Comparison of ENCODE assay signal across 18 cellular contexts in genomic region chr21:42581676-42582371, GRCh38.
DNase-seq lines count a peak whose midpoint lies in the region; ATAC-seq, FAIRE-seq and TF ChIP-seq lines count a peak whose summit lies in the region.
"Had no signal": no experiment of that assay in that cellular context is flagged by ENCODE, and none has a peak within 500 bp of the region (broad histone marks: within the 10 kb centered on the region; RNA-seq: fewer than 3 reads in every experiment).

No MANE protein-coding gene starts in this region.

- peak overlapping the region; percentile 25 for H3K27ac Mint-ChIP-seq in activated naive CD8-positive, alpha-beta T cell treated with anti-CD3 and anti-CD28 coated beads for 36 hours
- H3K27ac Mint-ChIP-seq in activated naive CD8-positive, alpha-beta T cell treated with anti-CD3 and anti-CD28 coated beads, Interleukin-2, amount 50 U/mL, for 24 hours = no peak overlapping the region
- H3K27ac Mint-ChIP-seq in neural crest cell (ENCODE audit: unreplicated experiment) = peak overlapping the region; percentile 24
- peak overlapping the region; percentile 56 for H3K27ac Mint-ChIP-seq in stimulated activated naive B cell treated with anti-CD40 and anti-IgM and Interleukin-4, amounts not matched to agents 10 μg/mL and 1 μg/mL and 100 μg/mL, for 72 hours
- H3K27ac Mint-ChIP-seq: CD4-positive, CD25-positive, alpha-beta regulatory T cell; HFFc6 had no signal

- H3K27me3 ChIP-seq in H1 (replicated peaks in 1 of 4; ENCODE audit: control insufficient read depth in 3 of 4, extremely low read depth in 1 of 4, insufficient read depth in 3 of 4, low read length in 3 of 4) = no peaks in the 10 kb centered on the region
- H3K27me3 ChIP-seq: SJCRH30 had no signal

- no peak overlapping the region for H2AK5ac ChIP-seq in H1 (ENCODE audit: low read depth, low read length)

- no peaks in the 10 kb centered on the region for H4K20me1 ChIP-seq in H1 (replicated peaks in 1 of 2; ENCODE audit: control insufficient read depth in 1 of 2, insufficient read depth in 2 of 2, low read length in 2 of 2)

- TF ChIP-seq CTCF in H1 (IDR thresholded peaks at IDR 0.05; ENCODE audit: control extremely low read depth in 1 of 3, insufficient read depth in 1 of 3, low read depth in 1 of 3, low read length in 3 of 3) (no peak), neural crest cell (conservative IDR thresholded peaks at IDR 0.05) (no peak)

- no peak overlapping the region for H4K8ac ChIP-seq in H1 (ENCODE audit: extremely low read depth, insufficient read depth, low read length)

- H3K4me1 ChIP-seq in H1 (replicated peaks in 1 of 4; ENCODE audit: control insufficient read depth in 3 of 4, insufficient read depth in 4 of 4, low read length in 3 of 4) = no peaks in the 10 kb centered on the region; a peak in 1 of 7 replicates
- H3K4me1 ChIP-seq: SJCRH30 had no signal

- no peak overlapping the region for H3K4me2 ChIP-seq in H1 (ENCODE audit: insufficient read depth in 1 of 2, low read depth in 2 of 2, low read length in 2 of 2)

- TF ChIP-seq POLR2A in H1 (IDR thresholded peaks at IDR 0.05; ENCODE audit: control extremely low read depth in 1 of 2, low read depth in 2 of 2, low read length in 2 of 2) = no peak

- no peak for DNase-seq in activated naive CD8-positive, alpha-beta T cell treated with anti-CD3 and anti-CD28 coated beads for 36 hours
- no peak for DNase-seq in activated naive CD8-positive, alpha-beta T cell treated with anti-CD3 and anti-CD28 coated beads, Interleukin-2, amount 50 U/mL, for 24 hours
- DNase-seq in H1 (ENCODE audit: low read depth in 1 of 2, low spot score in 2 of 2) (no peak), neural crest cell (ENCODE audit: low read depth, low spot score) (no peak), GF-D8 (lab: John Stamatoyannopoulos, UW) (no peak), NCI-H146 (lab: John Stamatoyannopoulos, UW) (no peak)
- DNase-seq in stimulated activated naive B cell treated with anti-CD40 and anti-IgM and Interleukin-4, amounts not matched to agents 10 μg/mL and 1 μg/mL and 100 μg/mL, for 72 hours = no peak
- DNase-seq: AML-193; CD4-positive, CD25-positive, alpha-beta regulatory T cell; DMS53; GOT3; HFFc6; NCI-H1048; SJCRH30 had no signal

- no peak overlapping the region for H3K4ac ChIP-seq in H1 (replicated peaks; ENCODE audit: insufficient read length, low read depth, low read length)

- no peaks in the 10 kb centered on the region for H3K36me3 ChIP-seq in H1 (ENCODE audit: control insufficient read depth in 2 of 4, insufficient read depth in 4 of 4, low read length in 3 of 4)
- H3K36me3 ChIP-seq: SJCRH30 had no signal

- no peak for TF ChIP-seq RAD21 in H1 (IDR thresholded peaks at IDR 0.05 in 1 of 2, conservative IDR thresholded peaks at IDR 0.05 in 1 of 2; ENCODE audit: low read depth in 2 of 2, low read length in 2 of 2)

- no peaks in the 10 kb centered on the region for H3K79me1 ChIP-seq in H1 (ENCODE audit: low read depth, low read length)

- POLR2A ChIA-PET in H1 (lab: Charles Lee; ENCODE audit: partially characterized antibody) = interaction anchor here (1.0 kb wide), 1 partner anchor 11 kb away, joined by 3 read pairs; no protein-coding TSS in a partner anchor

- 81% methylated on average over 16 of the region's 17 CpGs; no CpG with 5 or more reads in 1 of the 2 experiments for WGBS in H1 (ENCODE audit: extremely low coverage in 1 of 2, insufficient coverage in 1 of 2, insufficient read length in 1 of 2, insufficient replicate concordance in 2 of 2, low coverage in 1 of 2, low lambda C conversion rate in 2 of 2, missing lambda C conversion rate in 1 of 2), 2 experiments

- H4K91ac ChIP-seq in H1 (replicated peaks; ENCODE audit: insufficient read length, low read length) = no peak overlapping the region

- no peak for ATAC-seq in activated naive CD8-positive, alpha-beta T cell treated with anti-CD3 and anti-CD28 coated beads, Interleukin-2, amount 50 U/mL, for 24 hours
- ATAC-seq in stimulated activated naive B cell treated with anti-CD40 and anti-IgM and Interleukin-4, amounts not matched to agents 10 μg/mL and 1 μg/mL and 100 μg/mL, for 72 hours (replicated peaks) = no peak
- no peak for ATAC-seq in GM19467 (IDR thresholded peaks at IDR 0.05; ENCODE audit: unreplicated experiment)
- ATAC-seq: GM12878 had no signal

- H3K9me3 Mint-ChIP-seq in activated naive CD8-positive, alpha-beta T cell treated with anti-CD3 and anti-CD28 coated beads for 36 hours = peaks cover 2% of the 10 kb centered on the region
- H3K9me3 Mint-ChIP-seq in activated naive CD8-positive, alpha-beta T cell treated with anti-CD3 and anti-CD28 coated beads, Interleukin-2, amount 50 U/mL, for 24 hours = peaks cover 2% of the 10 kb centered on the region
- peaks cover 8% of the 10 kb centered on the region for H3K9me3 Mint-ChIP-seq in neural crest cell
- H3K9me3 Mint-ChIP-seq in stimulated activated naive B cell treated with anti-CD40 and anti-IgM and Interleukin-4, amounts not matched to agents 10 μg/mL and 1 μg/mL and 100 μg/mL, for 72 hours = peaks cover 3 to 5% of the 10 kb centered on the region in 2 donors

- H3K56ac ChIP-seq in H1 (replicated peaks; ENCODE audit: insufficient read length, low read depth, low read length) = no peak overlapping the region

- no peak overlapping the region for H2BK20ac ChIP-seq in H1 (ENCODE audit: low read length)

- H2BK15ac ChIP-seq in H1 (ENCODE audit: low read length) = no peak overlapping the region

- no peak overlapping the region for H3K14ac ChIP-seq in H1 (ENCODE audit: insufficient read length)

- H2BK12ac ChIP-seq in H1 (ENCODE audit: low read depth, low read length) = 0 out of 2 replicates have a peak overlapping the region, but pooled peaks have one; percentile 17

- H2AFZ ChIP-seq in H1 (ENCODE audit: low read length) = no peak overlapping the region

- no peak overlapping the region for H3K9ac ChIP-seq in H1 (replicated peaks in 1 of 4; ENCODE audit: extremely low read depth in 1 of 4, low read depth in 3 of 4, low read length in 3 of 4)

- no peak overlapping the region for H2BK120ac ChIP-seq in H1 (replicated peaks; ENCODE audit: low read depth, low read length)

- CTCF ChIA-PET in H1 (lab: Charles Lee; ENCODE audit: partially characterized antibody) = interaction anchor here (0.9 to 1.9 kb wide), 3 partner anchors 11 to 36 kb away, joined by 3 to 13 read pairs (median 5); no protein-coding TSS in a partner anchor

- H3K27ac ChIP-seq in H1 (ENCODE audit: low read depth, low read length) = no peak overlapping the region
- H3K27ac ChIP-seq: SJCRH30 had no signal

- H3K4me3 Mint-ChIP-seq in activated naive CD8-positive, alpha-beta T cell treated with anti-CD3 and anti-CD28 coated beads for 36 hours = no peak overlapping the region
- no peak overlapping the region for H3K4me3 Mint-ChIP-seq in activated naive CD8-positive, alpha-beta T cell treated with anti-CD3 and anti-CD28 coated beads, Interleukin-2, amount 50 U/mL, for 24 hours
- H3K4me3 Mint-ChIP-seq in neural crest cell = no peak overlapping the region
- no peak overlapping the region for H3K4me3 Mint-ChIP-seq in stimulated activated naive B cell treated with anti-CD40 and anti-IgM and Interleukin-4, amounts not matched to agents 10 μg/mL and 1 μg/mL and 100 μg/mL, for 72 hours
- H3K4me3 Mint-ChIP-seq: CD4-positive, CD25-positive, alpha-beta regulatory T cell; HFFc6 had no signal

- H3K9me3 ChIP-seq in H1 (ENCODE audit: insufficient read depth in 2 of 2, low read depth in 1 of 2, low read length in 1 of 2) = peaks cover 0 to 6% of the 10 kb centered on the region in 2 experiments; a peak in 1 of 4 replicates

- H3K27me3 Mint-ChIP-seq in activated naive CD8-positive, alpha-beta T cell treated with anti-CD3 and anti-CD28 coated beads for 36 hours = no peaks in the 10 kb centered on the region
- no peaks in the 10 kb centered on the region for H3K27me3 Mint-ChIP-seq in activated naive CD8-positive, alpha-beta T cell treated with anti-CD3 and anti-CD28 coated beads, Interleukin-2, amount 50 U/mL, for 24 hours
- H3K27me3 Mint-ChIP-seq in neural crest cell (ENCODE audit: low read depth) = no peaks in the 10 kb centered on the region
- no peaks in the 10 kb centered on the region for H3K27me3 Mint-ChIP-seq in stimulated activated naive B cell treated with anti-CD40 and anti-IgM and Interleukin-4, amounts not matched to agents 10 μg/mL and 1 μg/mL and 100 μg/mL, for 72 hours
- H3K27me3 Mint-ChIP-seq: CD4-positive, CD25-positive, alpha-beta regulatory T cell had no signal

- no peak for TF ChIP-seq EP300 in H1 (IDR thresholded peaks at IDR 0.05; ENCODE audit: borderline replicate concordance in 1 of 2, low read depth in 2 of 2, low read length in 2 of 2)

- no peak overlapping the region for H4K5ac ChIP-seq in H1 (ENCODE audit: insufficient read length, low read depth, low read length)

- no peak overlapping the region for H3K23ac ChIP-seq in H1 (ENCODE audit: insufficient read length)

- H3K18ac ChIP-seq in H1 (ENCODE audit: extremely low read depth, low read length) = no peak overlapping the region; the same call in 1 of the 2 replicates

- H2BK5ac ChIP-seq in H1 (ENCODE audit: low read depth, low read length) = no peak overlapping the region

- H3K23me2 ChIP-seq in H1 (ENCODE audit: low read depth, low read length) = no peaks in the 10 kb centered on the region

- H3K4me3 ChIP-seq in H1 (ENCODE audit: extremely low read depth in 1 of 4, insufficient read depth in 2 of 4, low read depth in 3 of 4, low read length in 4 of 4) = no peak overlapping the region
- H3K4me3 ChIP-seq: GM12878, SJCRH30 had no signal

- no peak for FAIRE-seq in H1 (lab: Jason Lieb, UNC)
- FAIRE-seq: GM12878, GM18507, GM19239 had no signal

- H3K79me2 ChIP-seq in H1 (ENCODE audit: control insufficient read depth in 1 of 2, insufficient read depth in 2 of 2, low read length in 2 of 2) = no peaks in the 10 kb centered on the region

- no peaks in the 10 kb centered on the region for H3K4me1 Mint-ChIP-seq in activated naive CD8-positive, alpha-beta T cell treated with anti-CD3 and anti-CD28 coated beads for 36 hours
- H3K4me1 Mint-ChIP-seq in activated naive CD8-positive, alpha-beta T cell treated with anti-CD3 and anti-CD28 coated beads, Interleukin-2, amount 50 U/mL, for 24 hours = no peaks in the 10 kb centered on the region
- H3K4me1 Mint-ChIP-seq in neural crest cell = no peaks in the 10 kb centered on the region
- H3K4me1 Mint-ChIP-seq in stimulated activated naive B cell treated with anti-CD40 and anti-IgM and Interleukin-4, amounts not matched to agents 10 μg/mL and 1 μg/mL and 100 μg/mL, for 72 hours = no peaks in the 10 kb centered on the region
- H3K4me1 Mint-ChIP-seq: CD4-positive, CD25-positive, alpha-beta regulatory T cell had no signal

- H3K36me3 Mint-ChIP-seq in activated naive CD8-positive, alpha-beta T cell treated with anti-CD3 and anti-CD28 coated beads for 36 hours = peaks cover 11% of the 10 kb centered on the region
- peaks cover 5% of the 10 kb centered on the region for H3K36me3 Mint-ChIP-seq in activated naive CD8-positive, alpha-beta T cell treated with anti-CD3 and anti-CD28 coated beads, Interleukin-2, amount 50 U/mL, for 24 hours (ENCODE audit: low read depth)
- H3K36me3 Mint-ChIP-seq in neural crest cell (ENCODE audit: low read depth) = peaks cover 12% of the 10 kb centered on the region
- H3K36me3 Mint-ChIP-seq in stimulated activated naive B cell treated with anti-CD40 and anti-IgM and Interleukin-4, amounts not matched to agents 10 μg/mL and 1 μg/mL and 100 μg/mL, for 72 hours = peaks cover 17 to 18% of the 10 kb centered on the region in 2 donors

TF ChIP-seq in H1, 55 proteins besides CTCF, POLR2A, EP300 and RAD21 (continues in another document):
- TF ChIP-seq FOSL1 (IDR thresholded peaks at IDR 0.05; ENCODE audit: insufficient read depth, low read depth, low read length) = no peak
